Comparison of ENCODE assay signal across 10 cellular contexts in genomic region chr9:133346021-133346713, GRCh38. TPM values are rescaled to one million over a fixed set of nuclear protein-coding genes. Genes with fewer than 3 reads are reported as not detected.
DNase-seq lines count a peak whose midpoint lies in the region; ATAC-seq and TF ChIP-seq lines count a peak whose summit lies in the region.
"Had no signal": no experiment of that assay in that cellular context is flagged by ENCODE, and none has a peak within 500 bp of the region (broad histone marks: within the 10 kb centered on the region; RNA-seq: fewer than 3 reads in every experiment).

No MANE protein-coding gene starts in this region.

- peaks cover 65% of the 10 kb centered on the region for H3K36me3 ChIP-seq in SJCRH30
- peaks cover 40 to 75% (median 43%) of the 10 kb centered on the region in 3 donors for H3K36me3 ChIP-seq in esophagus squamous epithelium
- H3K36me3 ChIP-seq in gastrocnemius medialis = peaks cover 0 to 65% of the 10 kb centered on the region in 2 donors

- H3K9me3 ChIP-seq in SJCRH30 (replicated peaks) = no peaks in the 10 kb centered on the region
- no peaks in the 10 kb centered on the region for H3K9me3 ChIP-seq in esophagus squamous epithelium
- H3K9me3 ChIP-seq in gastrocnemius medialis = no peaks in the 10 kb centered on the region
- H3K9me3 ChIP-seq: body of pancreas had no signal

- 68 to 75% methylated on average over 6 to 7 of the region's 14 CpGs for WGBS in esophagus squamous epithelium, 2 donors

- in situ Hi-C loops in gastrocnemius medialis (cut with MboI; ENCODE audit: low sequenced_read_pairs in 4 of 4) = no loop called here

- H3K4me3 ChIP-seq in GM12875 (ENCODE audit: low read depth, low read length) (peak overlapping the region; percentile 96), SJCRH30 (peak overlapping the region; percentile 100), esophagus squamous epithelium (peak overlapping the region in 3 of 4 donors; percentile 90 to 97 (median 95)), gastrocnemius medialis (peak overlapping the region; percentile 91 to 99 (median 97))

- TF ChIP-seq CTCF in GM12875 (IDR thresholded peaks at IDR 0.05; ENCODE audit: borderline replicate concordance, insufficient read depth, low read depth, low read length) = no peak
- TF ChIP-seq CTCF in esophagus squamous epithelium (IDR thresholded peaks at IDR 0.05) = no peak
- TF ChIP-seq CTCF in gastrocnemius medialis (IDR thresholded peaks at IDR 0.05 in 4 of 5, conservative IDR thresholded peaks at IDR 0.05 in 1 of 5) = no peak

- H3K27ac ChIP-seq in SJCRH30 = no peak overlapping the region
- peak overlapping the region; percentile 93 to 96 (median 95) for H3K27ac ChIP-seq in esophagus squamous epithelium
- peak overlapping the region; percentile 88 to 97 (median 90) for H3K27ac ChIP-seq in gastrocnemius medialis

- DNase-seq in SJCRH30 (no peak), esophagus squamous epithelium (lab: John Stamatoyannopoulos, UW) (no peak), gastrocnemius medialis (no peak), mucosa of gallbladder (ENCODE audit: low spot score) (no peak), HT-29 (ENCODE audit: low spot score) (no peak)
- DNase-seq: body of pancreas, NCI-H2081 treated with DMSO at 0.1 percent for 48 hours had no signal

- H3K4me1 ChIP-seq in SJCRH30 (peaks cover 20% of the 10 kb centered on the region), esophagus squamous epithelium (peaks cover 16 to 64% (median 24%) of the 10 kb centered on the region in 3 donors), gastrocnemius medialis (peaks cover 22 to 26% of the 10 kb centered on the region in 2 donors)

- ATAC-seq in gastrocnemius medialis = no peak
- ATAC-seq in HG03196 (IDR thresholded peaks at IDR 0.05; ENCODE audit: unreplicated experiment) = no peak
- no peak for ATAC-seq in GM21381 (IDR thresholded peaks at IDR 0.05; ENCODE audit: unreplicated experiment)
- ATAC-seq: body of pancreas had no signal

- H3K27me3 ChIP-seq in SJCRH30 (no peaks in the 10 kb centered on the region), esophagus squamous epithelium (no peaks in the 10 kb centered on the region), gastrocnemius medialis (no peaks in the 10 kb centered on the region)
- H3K27me3 ChIP-seq: body of pancreas had no signal

- TF ChIP-seq POLR2A in esophagus squamous epithelium (IDR thresholded peaks at IDR 0.05) (no peak), gastrocnemius medialis (IDR thresholded peaks at IDR 0.05) (no peak)

- intact Hi-C loops in esophagus squamous epithelium (cut with DNase I) (no loop called here), gastrocnemius medialis (cut with DNase I; ENCODE audit: low total_unique reads) (loop anchor here (5.0 to 10.0 kb wide), 2 partner anchors 139 to 314 kb away; partner anchors contain the start of gene GTF3C5)

RNA-seq across cellular contexts. Expression of gene MED22, which starts 1.8 kb away (rescaled TPM):
- 60.2 and 71.8 TPM in 2 replicates for total RNA-seq in SJCRH30 (2014; rRNA removed; shearing (Covaris generic))
- total RNA-seq in esophagus squamous epithelium (10 to 100 TPM; 10.8 to 22.5 (median 15.9) TPM), gastrocnemius medialis (10 to 100 TPM in 3 of 4 donors, 1 to 10 TPM in 1; 8.5 to 23.4 (median 13.0) TPM), mucosa of gallbladder (28.7 TPM)
- total RNA-seq in HT-29 (2014; rRNA removed; shearing (Covaris generic)) = 55.0 and 58.8 TPM in 2 replicates

RNA-seq across cellular contexts. Expression of gene RPL7A, which starts 1.9 kb away (rescaled TPM):
- 3,575 and 3,860 TPM in 2 replicates for total RNA-seq in SJCRH30 (2014; rRNA removed; shearing (Covaris generic))
- total RNA-seq in esophagus squamous epithelium = 1,000 to 10,000 TPM; 1,828 to 2,553 (median 2,363) TPM
- total RNA-seq in gastrocnemius medialis = 1,000 to 10,000 TPM; 1,001 to 1,630 (median 1,510) TPM
- 1,477 TPM for total RNA-seq in mucosa of gallbladder
- total RNA-seq in HT-29 (2014; rRNA removed; shearing (Covaris generic)) = 2,195 and 2,237 TPM in 2 replicates

RNA-seq across cellular contexts. Expression of gene SURF1, which starts 10.1 kb away (rescaled TPM):
- total RNA-seq in SJCRH30 (2014; rRNA removed; shearing (Covaris generic)) = 19.0 and 19.3 TPM in 2 replicates
- total RNA-seq in esophagus squamous epithelium (10 to 100 TPM; 18.2 to 44.7 (median 32.0) TPM), gastrocnemius medialis (10 to 100 TPM; 33.8 to 68.9 (median 56.0) TPM), mucosa of gallbladder (53.5 TPM)
- 27.7 and 32.7 TPM in 2 replicates for total RNA-seq in HT-29 (2014; rRNA removed; shearing (Covaris generic))

RNA-seq across cellular contexts. Expression of gene SURF6, which starts 10.2 kb away (rescaled TPM):
- 27.8 and 29.2 TPM in 2 replicates for total RNA-seq in SJCRH30 (2014; rRNA removed; shearing (Covaris generic))
- total RNA-seq in esophagus squamous epithelium = 10 to 100 TPM; 14.5 to 28.6 (median 22.0) TPM
- 10 to 100 TPM; 13.4 to 34.2 (median 28.0) TPM for total RNA-seq in gastrocnemius medialis
- 25.2 TPM for total RNA-seq in mucosa of gallbladder
- total RNA-seq in HT-29 (2014; rRNA removed; shearing (Covaris generic)) = 30.4 and 32.1 TPM in 2 replicates

RNA-seq across cellular contexts. Expression of gene SURF2, which starts 10.2 kb away (rescaled TPM):
- total RNA-seq in SJCRH30 (2014; rRNA removed; shearing (Covaris generic)) = 34.7 and 36.2 TPM in 2 replicates
- total RNA-seq in esophagus squamous epithelium (10 to 100 TPM; 30.1 to 36.8 (median 33.6) TPM), gastrocnemius medialis (10 to 100 TPM; 14.3 to 26.4 (median 24.8) TPM), mucosa of gallbladder (19.5 TPM)
- total RNA-seq in HT-29 (2014; rRNA removed; shearing (Covaris generic)) = 94.2 and 135 TPM in 2 replicates
